ENCODE assay signal across 1 cellular context in the genomic region with DNA sequence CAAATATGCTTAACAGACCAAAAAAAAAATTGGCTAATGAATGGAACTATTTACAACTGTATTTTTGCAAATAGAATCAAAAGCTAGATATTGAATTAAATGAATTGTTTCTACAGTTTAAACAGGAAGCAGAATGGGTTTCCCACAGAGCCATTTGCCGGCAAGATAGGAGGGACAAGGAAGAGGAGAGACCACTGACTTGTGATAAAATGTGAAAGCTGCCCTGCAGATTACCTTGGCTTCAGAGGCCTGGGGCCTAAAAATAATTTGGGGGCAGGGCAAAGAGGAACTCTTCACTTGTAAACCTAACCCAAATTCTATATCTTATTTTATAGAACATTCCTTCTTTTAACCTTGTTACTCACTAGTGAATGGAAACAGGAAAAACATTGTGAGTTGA.
TF ChIP-seq lines count a peak whose summit lies in the region.

No MANE protein-coding gene starts in this region.

TF ChIP-seq in K562, 482 proteins besides CTCF, POLR2A, EP300 and RAD21 (continued from another document and continues in another):
- TF ChIP-seq, protein P1, sequence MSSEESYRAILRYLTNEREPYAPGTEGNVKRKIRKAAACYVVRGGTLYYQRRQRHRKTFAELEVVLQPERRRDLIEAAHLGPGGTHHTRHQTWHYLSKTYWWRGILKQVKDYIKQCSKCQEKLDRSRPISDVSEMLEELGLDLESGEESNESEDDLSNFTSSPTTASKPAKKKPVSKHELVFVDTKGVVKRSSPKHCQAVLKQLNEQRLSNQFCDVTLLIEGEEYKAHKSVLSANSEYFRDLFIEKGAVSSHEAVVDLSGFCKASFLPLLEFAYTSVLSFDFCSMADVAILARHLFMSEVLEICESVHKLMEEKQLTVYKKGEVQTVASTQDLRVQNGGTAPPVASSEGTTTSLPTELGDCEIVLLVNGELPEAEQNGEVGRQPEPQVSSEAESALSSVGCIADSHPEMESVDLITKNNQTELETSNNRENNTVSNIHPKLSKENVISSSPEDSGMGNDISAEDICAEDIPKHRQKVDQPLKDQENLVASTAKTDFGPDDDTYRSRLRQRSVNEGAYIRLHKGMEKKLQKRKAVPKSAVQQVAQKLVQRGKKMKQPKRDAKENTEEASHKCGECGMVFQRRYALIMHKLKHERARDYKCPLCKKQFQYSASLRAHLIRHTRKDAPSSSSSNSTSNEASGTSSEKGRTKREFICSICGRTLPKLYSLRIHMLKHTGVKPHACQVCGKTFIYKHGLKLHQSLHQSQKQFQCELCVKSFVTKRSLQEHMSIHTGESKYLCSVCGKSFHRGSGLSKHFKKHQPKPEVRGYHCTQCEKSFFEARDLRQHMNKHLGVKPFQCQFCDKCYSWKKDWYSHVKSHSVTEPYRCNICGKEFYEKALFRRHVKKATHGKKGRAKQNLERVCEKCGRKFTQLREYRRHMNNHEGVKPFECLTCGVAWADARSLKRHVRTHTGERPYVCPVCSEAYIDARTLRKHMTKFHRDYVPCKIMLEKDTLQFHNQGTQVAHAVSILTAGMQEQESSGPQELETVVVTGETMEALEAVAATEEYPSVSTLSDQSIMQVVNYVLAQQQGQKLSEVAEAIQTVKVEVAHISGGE (CRISPR knock-in tag; IDR thresholded peaks at IDR 0.05): peak in 1 of 3 experiments; percentile 22; a peak in 1 of 6 replicates
- TF ChIP-seq CREM (IDR thresholded peaks at IDR 0.05; ENCODE audit: low read depth): no peak
- TF ChIP-seq, protein P2, sequence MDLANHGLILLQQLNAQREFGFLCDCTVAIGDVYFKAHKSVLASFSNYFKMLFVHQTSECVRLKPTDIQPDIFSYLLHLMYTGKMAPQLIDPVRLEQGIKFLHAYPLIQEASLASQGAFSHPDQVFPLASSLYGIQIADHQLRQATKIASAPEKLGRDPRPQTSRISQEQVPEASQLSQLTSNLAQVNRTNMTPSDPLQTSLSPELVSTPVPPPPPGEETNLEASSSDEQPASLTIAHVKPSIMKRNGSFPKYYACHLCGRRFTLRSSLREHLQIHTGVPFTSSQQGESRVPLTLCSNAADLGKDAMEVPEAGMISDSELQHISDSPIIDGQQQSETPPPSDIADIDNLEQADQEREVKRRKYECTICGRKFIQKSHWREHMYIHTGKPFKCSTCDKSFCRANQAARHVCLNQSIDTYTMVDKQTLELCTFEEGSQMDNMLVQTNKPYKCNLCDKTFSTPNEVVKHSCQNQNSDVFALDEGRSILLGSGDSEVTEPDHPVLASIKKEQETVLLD (IDR thresholded peaks at IDR 0.05): no peak
- TF ChIP-seq ZNF584 (CRISPR knock-in tag; IDR thresholded peaks at IDR 0.05; ENCODE audit: low read depth): no peak
- TF ChIP-seq SMARCA5 (IDR thresholded peaks at IDR 0.05): no peak
- TF ChIP-seq FOXP1 (CRISPR knock-in tag; IDR thresholded peaks at IDR 0.05): no peak
- no peak for TF ChIP-seq CBX3 (IDR thresholded peaks at IDR 0.05; ENCODE audit: borderline replicate concordance in 1 of 2, low read length in 2 of 2)
- peak; percentile 20; the same call in 1 of the 2 replicates for TF ChIP-seq GABPA (tag; conservative IDR thresholded peaks at IDR 0.05; ENCODE audit: low read depth)
- no peak for TF ChIP-seq ZNF354B (CRISPR knock-in tag; IDR thresholded peaks at IDR 0.05)
- TF ChIP-seq, protein P3, sequence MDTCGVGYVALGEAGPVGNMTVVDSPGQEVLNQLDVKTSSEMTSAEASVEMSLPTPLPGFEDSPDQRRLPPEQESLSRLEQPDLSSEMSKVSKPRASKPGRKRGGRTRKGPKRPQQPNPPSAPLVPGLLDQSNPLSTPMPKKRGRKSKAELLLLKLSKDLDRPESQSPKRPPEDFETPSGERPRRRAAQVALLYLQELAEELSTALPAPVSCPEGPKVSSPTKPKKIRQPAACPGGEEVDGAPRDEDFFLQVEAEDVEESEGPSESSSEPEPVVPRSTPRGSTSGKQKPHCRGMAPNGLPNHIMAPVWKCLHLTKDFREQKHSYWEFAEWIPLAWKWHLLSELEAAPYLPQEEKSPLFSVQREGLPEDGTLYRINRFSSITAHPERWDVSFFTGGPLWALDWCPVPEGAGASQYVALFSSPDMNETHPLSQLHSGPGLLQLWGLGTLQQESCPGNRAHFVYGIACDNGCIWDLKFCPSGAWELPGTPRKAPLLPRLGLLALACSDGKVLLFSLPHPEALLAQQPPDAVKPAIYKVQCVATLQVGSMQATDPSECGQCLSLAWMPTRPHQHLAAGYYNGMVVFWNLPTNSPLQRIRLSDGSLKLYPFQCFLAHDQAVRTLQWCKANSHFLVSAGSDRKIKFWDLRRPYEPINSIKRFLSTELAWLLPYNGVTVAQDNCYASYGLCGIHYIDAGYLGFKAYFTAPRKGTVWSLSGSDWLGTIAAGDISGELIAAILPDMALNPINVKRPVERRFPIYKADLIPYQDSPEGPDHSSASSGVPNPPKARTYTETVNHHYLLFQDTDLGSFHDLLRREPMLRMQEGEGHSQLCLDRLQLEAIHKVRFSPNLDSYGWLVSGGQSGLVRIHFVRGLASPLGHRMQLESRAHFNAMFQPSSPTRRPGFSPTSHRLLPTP (IDR thresholded peaks at IDR 0.05; ENCODE audit: borderline replicate concordance, extremely low read depth, insufficient read length): no peak
- no peak for TF ChIP-seq NR2F6 (CRISPR knock-in tag; IDR thresholded peaks at IDR 0.05)
- peak; percentile 56; the same call in 1 of the 2 replicates for TF ChIP-seq RNF2 (IDR thresholded peaks at IDR 0.05)
- TF ChIP-seq, protein P4, sequence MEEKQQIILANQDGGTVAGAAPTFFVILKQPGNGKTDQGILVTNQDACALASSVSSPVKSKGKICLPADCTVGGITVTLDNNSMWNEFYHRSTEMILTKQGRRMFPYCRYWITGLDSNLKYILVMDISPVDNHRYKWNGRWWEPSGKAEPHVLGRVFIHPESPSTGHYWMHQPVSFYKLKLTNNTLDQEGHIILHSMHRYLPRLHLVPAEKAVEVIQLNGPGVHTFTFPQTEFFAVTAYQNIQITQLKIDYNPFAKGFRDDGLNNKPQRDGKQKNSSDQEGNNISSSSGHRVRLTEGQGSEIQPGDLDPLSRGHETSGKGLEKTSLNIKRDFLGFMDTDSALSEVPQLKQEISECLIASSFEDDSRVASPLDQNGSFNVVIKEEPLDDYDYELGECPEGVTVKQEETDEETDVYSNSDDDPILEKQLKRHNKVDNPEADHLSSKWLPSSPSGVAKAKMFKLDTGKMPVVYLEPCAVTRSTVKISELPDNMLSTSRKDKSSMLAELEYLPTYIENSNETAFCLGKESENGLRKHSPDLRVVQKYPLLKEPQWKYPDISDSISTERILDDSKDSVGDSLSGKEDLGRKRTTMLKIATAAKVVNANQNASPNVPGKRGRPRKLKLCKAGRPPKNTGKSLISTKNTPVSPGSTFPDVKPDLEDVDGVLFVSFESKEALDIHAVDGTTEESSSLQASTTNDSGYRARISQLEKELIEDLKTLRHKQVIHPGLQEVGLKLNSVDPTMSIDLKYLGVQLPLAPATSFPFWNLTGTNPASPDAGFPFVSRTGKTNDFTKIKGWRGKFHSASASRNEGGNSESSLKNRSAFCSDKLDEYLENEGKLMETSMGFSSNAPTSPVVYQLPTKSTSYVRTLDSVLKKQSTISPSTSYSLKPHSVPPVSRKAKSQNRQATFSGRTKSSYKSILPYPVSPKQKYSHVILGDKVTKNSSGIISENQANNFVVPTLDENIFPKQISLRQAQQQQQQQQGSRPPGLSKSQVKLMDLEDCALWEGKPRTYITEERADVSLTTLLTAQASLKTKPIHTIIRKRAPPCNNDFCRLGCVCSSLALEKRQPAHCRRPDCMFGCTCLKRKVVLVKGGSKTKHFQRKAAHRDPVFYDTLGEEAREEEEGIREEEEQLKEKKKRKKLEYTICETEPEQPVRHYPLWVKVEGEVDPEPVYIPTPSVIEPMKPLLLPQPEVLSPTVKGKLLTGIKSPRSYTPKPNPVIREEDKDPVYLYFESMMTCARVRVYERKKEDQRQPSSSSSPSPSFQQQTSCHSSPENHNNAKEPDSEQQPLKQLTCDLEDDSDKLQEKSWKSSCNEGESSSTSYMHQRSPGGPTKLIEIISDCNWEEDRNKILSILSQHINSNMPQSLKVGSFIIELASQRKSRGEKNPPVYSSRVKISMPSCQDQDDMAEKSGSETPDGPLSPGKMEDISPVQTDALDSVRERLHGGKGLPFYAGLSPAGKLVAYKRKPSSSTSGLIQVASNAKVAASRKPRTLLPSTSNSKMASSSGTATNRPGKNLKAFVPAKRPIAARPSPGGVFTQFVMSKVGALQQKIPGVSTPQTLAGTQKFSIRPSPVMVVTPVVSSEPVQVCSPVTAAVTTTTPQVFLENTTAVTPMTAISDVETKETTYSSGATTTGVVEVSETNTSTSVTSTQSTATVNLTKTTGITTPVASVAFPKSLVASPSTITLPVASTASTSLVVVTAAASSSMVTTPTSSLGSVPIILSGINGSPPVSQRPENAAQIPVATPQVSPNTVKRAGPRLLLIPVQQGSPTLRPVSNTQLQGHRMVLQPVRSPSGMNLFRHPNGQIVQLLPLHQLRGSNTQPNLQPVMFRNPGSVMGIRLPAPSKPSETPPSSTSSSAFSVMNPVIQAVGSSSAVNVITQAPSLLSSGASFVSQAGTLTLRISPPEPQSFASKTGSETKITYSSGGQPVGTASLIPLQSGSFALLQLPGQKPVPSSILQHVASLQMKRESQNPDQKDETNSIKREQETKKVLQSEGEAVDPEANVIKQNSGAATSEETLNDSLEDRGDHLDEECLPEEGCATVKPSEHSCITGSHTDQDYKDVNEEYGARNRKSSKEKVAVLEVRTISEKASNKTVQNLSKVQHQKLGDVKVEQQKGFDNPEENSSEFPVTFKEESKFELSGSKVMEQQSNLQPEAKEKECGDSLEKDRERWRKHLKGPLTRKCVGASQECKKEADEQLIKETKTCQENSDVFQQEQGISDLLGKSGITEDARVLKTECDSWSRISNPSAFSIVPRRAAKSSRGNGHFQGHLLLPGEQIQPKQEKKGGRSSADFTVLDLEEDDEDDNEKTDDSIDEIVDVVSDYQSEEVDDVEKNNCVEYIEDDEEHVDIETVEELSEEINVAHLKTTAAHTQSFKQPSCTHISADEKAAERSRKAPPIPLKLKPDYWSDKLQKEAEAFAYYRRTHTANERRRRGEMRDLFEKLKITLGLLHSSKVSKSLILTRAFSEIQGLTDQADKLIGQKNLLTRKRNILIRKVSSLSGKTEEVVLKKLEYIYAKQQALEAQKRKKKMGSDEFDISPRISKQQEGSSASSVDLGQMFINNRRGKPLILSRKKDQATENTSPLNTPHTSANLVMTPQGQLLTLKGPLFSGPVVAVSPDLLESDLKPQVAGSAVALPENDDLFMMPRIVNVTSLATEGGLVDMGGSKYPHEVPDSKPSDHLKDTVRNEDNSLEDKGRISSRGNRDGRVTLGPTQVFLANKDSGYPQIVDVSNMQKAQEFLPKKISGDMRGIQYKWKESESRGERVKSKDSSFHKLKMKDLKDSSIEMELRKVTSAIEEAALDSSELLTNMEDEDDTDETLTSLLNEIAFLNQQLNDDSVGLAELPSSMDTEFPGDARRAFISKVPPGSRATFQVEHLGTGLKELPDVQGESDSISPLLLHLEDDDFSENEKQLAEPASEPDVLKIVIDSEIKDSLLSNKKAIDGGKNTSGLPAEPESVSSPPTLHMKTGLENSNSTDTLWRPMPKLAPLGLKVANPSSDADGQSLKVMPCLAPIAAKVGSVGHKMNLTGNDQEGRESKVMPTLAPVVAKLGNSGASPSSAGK (IDR thresholded peaks at IDR 0.05): no peak
- no peak for TF ChIP-seq GABPB2 (CRISPR knock-in tag; conservative IDR thresholded peaks at IDR 0.05)
- TF ChIP-seq HLTF (IDR thresholded peaks at IDR 0.05): no peak
- TF ChIP-seq SMC3 (conservative IDR thresholded peaks at IDR 0.05; ENCODE audit: insufficient read depth, low read depth, low read length): no peak
- TF ChIP-seq, protein P5, sequence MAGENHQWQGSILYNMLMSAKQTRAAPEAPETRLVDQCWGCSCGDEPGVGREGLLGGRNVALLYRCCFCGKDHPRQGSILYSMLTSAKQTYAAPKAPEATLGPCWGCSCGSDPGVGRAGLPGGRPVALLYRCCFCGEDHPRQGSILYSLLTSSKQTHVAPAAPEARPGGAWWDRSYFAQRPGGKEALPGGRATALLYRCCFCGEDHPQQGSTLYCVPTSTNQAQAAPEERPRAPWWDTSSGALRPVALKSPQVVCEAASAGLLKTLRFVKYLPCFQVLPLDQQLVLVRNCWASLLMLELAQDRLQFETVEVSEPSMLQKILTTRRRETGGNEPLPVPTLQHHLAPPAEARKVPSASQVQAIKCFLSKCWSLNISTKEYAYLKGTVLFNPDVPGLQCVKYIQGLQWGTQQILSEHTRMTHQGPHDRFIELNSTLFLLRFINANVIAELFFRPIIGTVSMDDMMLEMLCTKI (IDR thresholded peaks at IDR 0.05; ENCODE audit: partially characterized antibody): no peak
- no peak for TF ChIP-seq ZNF165 (CRISPR knock-in tag; IDR thresholded peaks at IDR 0.05; ENCODE audit: borderline replicate concordance)
- TF ChIP-seq TBL1XR1 (IDR thresholded peaks at IDR 0.05; ENCODE audit: low read length in 2 of 2): no peak
- TF ChIP-seq, protein P6, sequence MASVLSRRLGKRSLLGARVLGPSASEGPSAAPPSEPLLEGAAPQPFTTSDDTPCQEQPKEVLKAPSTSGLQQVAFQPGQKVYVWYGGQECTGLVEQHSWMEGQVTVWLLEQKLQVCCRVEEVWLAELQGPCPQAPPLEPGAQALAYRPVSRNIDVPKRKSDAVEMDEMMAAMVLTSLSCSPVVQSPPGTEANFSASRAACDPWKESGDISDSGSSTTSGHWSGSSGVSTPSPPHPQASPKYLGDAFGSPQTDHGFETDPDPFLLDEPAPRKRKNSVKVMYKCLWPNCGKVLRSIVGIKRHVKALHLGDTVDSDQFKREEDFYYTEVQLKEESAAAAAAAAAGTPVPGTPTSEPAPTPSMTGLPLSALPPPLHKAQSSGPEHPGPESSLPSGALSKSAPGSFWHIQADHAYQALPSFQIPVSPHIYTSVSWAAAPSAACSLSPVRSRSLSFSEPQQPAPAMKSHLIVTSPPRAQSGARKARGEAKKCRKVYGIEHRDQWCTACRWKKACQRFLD (CRISPR knock-in tag; IDR thresholded peaks at IDR 0.05): no peak
- TF ChIP-seq CBFA2T3 (IDR thresholded peaks at IDR 0.05): peak; percentile 36; the same call in 1 of the 2 replicates
- no peak for TF ChIP-seq RBM15 (IDR thresholded peaks at IDR 0.05; ENCODE audit: insufficient read depth, low read length)
- TF ChIP-seq RUNX1 (IDR thresholded peaks at IDR 0.05; ENCODE audit: low read depth): no peak
- no peak for TF ChIP-seq HNRNPL (IDR thresholded peaks at IDR 0.05; ENCODE audit: low read depth, low read length)
- TF ChIP-seq TCF3 (CRISPR knock-in tag; IDR thresholded peaks at IDR 0.05): peak; percentile 62; the same call in 1 of the 2 replicates
- no peak for TF ChIP-seq TSC22D4 (tag; IDR thresholded peaks at IDR 0.05)
- TF ChIP-seq, protein P7, sequence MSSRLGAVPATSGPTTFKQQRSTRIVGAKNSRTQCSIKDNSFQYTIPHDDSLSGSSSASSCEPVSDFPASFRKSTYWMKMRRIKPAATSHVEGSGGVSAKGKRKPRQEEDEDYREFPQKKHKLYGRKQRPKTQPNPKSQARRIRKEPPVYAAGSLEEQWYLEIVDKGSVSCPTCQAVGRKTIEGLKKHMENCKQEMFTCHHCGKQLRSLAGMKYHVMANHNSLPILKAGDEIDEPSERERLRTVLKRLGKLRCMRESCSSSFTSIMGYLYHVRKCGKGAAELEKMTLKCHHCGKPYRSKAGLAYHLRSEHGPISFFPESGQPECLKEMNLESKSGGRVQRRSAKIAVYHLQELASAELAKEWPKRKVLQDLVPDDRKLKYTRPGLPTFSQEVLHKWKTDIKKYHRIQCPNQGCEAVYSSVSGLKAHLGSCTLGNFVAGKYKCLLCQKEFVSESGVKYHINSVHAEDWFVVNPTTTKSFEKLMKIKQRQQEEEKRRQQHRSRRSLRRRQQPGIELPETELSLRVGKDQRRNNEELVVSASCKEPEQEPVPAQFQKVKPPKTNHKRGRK (tag; IDR thresholded peaks at IDR 0.05): no peak
- TF ChIP-seq, protein P8, sequence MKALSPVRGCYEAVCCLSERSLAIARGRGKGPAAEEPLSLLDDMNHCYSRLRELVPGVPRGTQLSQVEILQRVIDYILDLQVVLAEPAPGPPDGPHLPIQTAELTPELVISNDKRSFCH (CRISPR knock-in tag; IDR thresholded peaks at IDR 0.05): no peak
- TF ChIP-seq, protein P8 (tag; IDR thresholded peaks at IDR 0.05): peak; percentile 44; the same call in 1 of the 2 replicates
- no peak for TF ChIP-seq HNRNPH1 (optimal IDR thresholded peaks at IDR 0.05; ENCODE audit: low read depth, low read length)
- TF ChIP-seq BACH1 (tag; IDR thresholded peaks at IDR 0.05): 0 out of 2 replicates have a peak, but pooled peaks have one; percentile 52
